Comparison of ENCODE assay signal across 30 cellular contexts in the genomic region with DNA sequence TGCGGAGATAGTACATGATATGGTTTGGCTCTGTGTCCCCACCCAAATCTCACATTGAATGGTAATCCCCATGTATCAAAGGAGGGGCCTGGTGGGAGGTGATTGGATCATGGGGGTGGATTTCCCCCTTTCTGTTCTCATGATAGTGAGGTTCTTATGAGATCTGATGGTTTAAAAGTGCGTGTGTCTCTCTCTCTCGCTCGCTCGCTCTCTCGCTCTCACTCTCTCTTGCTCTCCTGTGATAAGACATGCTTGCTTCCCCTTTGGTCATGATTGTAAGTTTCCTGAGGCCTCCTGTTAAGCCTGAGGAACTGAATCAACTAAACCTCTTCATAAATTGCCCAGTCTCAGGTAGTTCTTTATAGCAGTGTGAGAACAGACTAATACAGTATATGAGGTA.
"Had no signal": no experiment of that assay in that cellular context is flagged by ENCODE, and none has a peak within 500 bp of the region (broad histone marks: within the 10 kb centered on the region; RNA-seq: fewer than 3 reads in every experiment).

No MANE protein-coding gene starts in this region.

- H3K9me3 ChIP-seq: ascending aorta had no signal

- H3K36me3 ChIP-seq: ascending aorta, cardiac muscle cell had no signal

- H3K4me3 ChIP-seq: ascending aorta, cardiac muscle cell, PC-9 had no signal

- ATAC-seq: activated CD8-positive, alpha-beta memory T cell treated with anti-CD3 and anti-CD28 coated beads, Interleukin-2, amount 10 ng/mL, durations not matched to agents 7 days and 5 days; Right ventricle myocardium inferior had no signal

- H3K27me3 ChIP-seq: ascending aorta, cardiac muscle cell had no signal

- H3K4me2 ChIP-seq: PC-9 had no signal

- H3K27ac ChIP-seq: ascending aorta, cardiac muscle cell, PC-9, RWPE1, VCaP had no signal

- DNase-seq: activated CD4-positive, alpha-beta memory T cell treated with anti-CD3 and anti-CD28 coated beads, Interleukin-2, amount 10 ng/mL, durations not matched to agents 7 days and 5 days; activated CD4-positive, alpha-beta T cell treated with anti-CD3 and anti-CD28 coated beads for 1 hour; activated CD4-positive, alpha-beta T cell treated with anti-CD3 and anti-CD28 coated beads for 48 hours; activated CD4-positive, CD25-positive, alpha-beta regulatory T cell; activated CD8-positive, alpha-beta memory T cell treated with anti-CD3 and anti-CD28 coated beads for 24 hours; activated CD8-positive, alpha-beta memory T cell treated with anti-CD3 and anti-CD28 coated beads, Interleukin-2, amount 10 ng/mL, durations not matched to agents 7 days and 5 days; activated CD8-positive, alpha-beta memory T cell treated with anti-CD3 and anti-CD28 coated beads, Interleukin-2, amount 50 U/mL, for 48 hours; activated effector memory CD4-positive, alpha-beta T cell treated with Interleukin-2 at 50 U/mL for 16 hours; activated naive CD8-positive, alpha-beta T cell treated with anti-CD3 and anti-CD28 coated beads, Interleukin-2, amount 10 ng/mL, durations not matched to agents 7 days and 5 days; activated T-cell treated with anti-CD3 and anti-CD28 coated beads, Interleukin-2, amount 50 U/mL, for 48 hours; amygdala; Karpas-422; KBM-7; NCI-H1105; NCI-H1417 treated with DMSO at 0.1 percent for 48 hours; NCI-H187 treated with DMSO at 0.1 percent for 48 hours; NCI-H345; NCI-H524 treated with DMSO at 0.1 percent for 48 hours; NCI-H748 treated with DMSO at 0.1 percent for 48 hours; NK-92 treated with Interleukin-12 subunit alpha and Interleukin-12 subunit beta, amount 100 ng/mL, for 24 hours; PC-9; SW 1271; T-helper 1 cell; T-helper 2 cell; T-helper 9 cell had no signal

- H3K4me1 ChIP-seq: ascending aorta had no signal
